ENCODE assay signal across 13 cellular contexts in genomic region chr15:40951764-40952163, GRCh38. TPM values are rescaled to one million over a fixed set of nuclear protein-coding genes. Genes with fewer than 3 reads are reported as not detected.
A peak's percentile ranks its signal among the peaks of the same experiment; 100 is the strongest.
DNase-seq lines count a peak whose midpoint lies in the region; ATAC-seq and TF ChIP-seq lines count a peak whose summit lies in the region.
"Had no signal": no experiment of that assay in that cellular context is flagged by ENCODE, and none has a peak within 500 bp of the region (broad histone marks: within the 10 kb centered on the region; RNA-seq: fewer than 3 reads in every experiment).

No MANE protein-coding gene starts in this region.

- TF ChIP-seq CTCF in KMS-11 (conservative IDR thresholded peaks at IDR 0.05; ENCODE audit: low read depth, low read length) = no peak
- TF ChIP-seq CTCF in nephron progenitor cell (IDR thresholded peaks at IDR 0.05) = no peak

- peak overlapping the region; percentile 62 for H3K4me2 ChIP-seq in KMS-11

- H3K27ac ChIP-seq in KMS-11 = no peak overlapping the region

- no peaks in the 10 kb centered on the region for H4K20me1 ChIP-seq in KMS-11 (ENCODE audit: insufficient read depth)

- H3K9me3 Mint-ChIP-seq in activated CD8-positive, alpha-beta memory T cell treated with anti-CD3 and anti-CD28 coated beads, Interleukin-2, amount 10 ng/mL, durations not matched to agents 7 days and 5 days (ENCODE audit: low read depth) = no peaks in the 10 kb centered on the region
- no peaks in the 10 kb centered on the region for H3K9me3 Mint-ChIP-seq in activated naive CD8-positive, alpha-beta T cell treated with anti-CD3 and anti-CD28 coated beads, Interleukin-2, amount 10 ng/mL, durations not matched to agents 7 days and 5 days
- H3K9me3 Mint-ChIP-seq in nephron progenitor cell = no peaks in the 10 kb centered on the region

- H3K36me3 Mint-ChIP-seq in activated CD8-positive, alpha-beta memory T cell treated with anti-CD3 and anti-CD28 coated beads, Interleukin-2, amount 10 ng/mL, durations not matched to agents 7 days and 5 days = peaks cover 4% of the 10 kb centered on the region
- H3K36me3 Mint-ChIP-seq in activated naive CD8-positive, alpha-beta T cell treated with anti-CD3 and anti-CD28 coated beads, Interleukin-2, amount 10 ng/mL, durations not matched to agents 7 days and 5 days = peaks cover 4% of the 10 kb centered on the region
- H3K36me3 Mint-ChIP-seq in nephron progenitor cell (ENCODE audit: low read depth) = no peaks in the 10 kb centered on the region

- H3K9ac ChIP-seq in KMS-11 = no peak overlapping the region

- H3K4me3 Mint-ChIP-seq in activated CD8-positive, alpha-beta memory T cell treated with anti-CD3 and anti-CD28 coated beads, Interleukin-2, amount 10 ng/mL, durations not matched to agents 7 days and 5 days = peak overlapping the region; percentile 83
- H3K4me3 Mint-ChIP-seq in activated naive CD8-positive, alpha-beta T cell treated with anti-CD3 and anti-CD28 coated beads, Interleukin-2, amount 10 ng/mL, durations not matched to agents 7 days and 5 days = peak overlapping the region; percentile 87
- peak overlapping the region; percentile 70 for H3K4me3 Mint-ChIP-seq in nephron progenitor cell

- no peaks in the 10 kb centered on the region for H3K79me2 ChIP-seq in KMS-11 (ENCODE audit: insufficient read depth, low read depth)

- CTCF ChIA-PET in activated CD8-positive, alpha-beta memory T cell treated with anti-CD3 and anti-CD28 coated beads, Interleukin-2, amount 10 ng/mL, durations not matched to agents 7 days and 5 days (lab: Charles Lee) = interaction anchor here (0.7 to 9.0 kb wide), 8 partner anchors 10 to 232 kb away, joined by 3 to 102 read pairs (median 4); partner anchors contain the start of gene VPS18

- intact Hi-C loops in Right ventricle myocardium inferior (cut with DNase I) = no loop called here

- H3K36me3 ChIP-seq in KMS-11 (ENCODE audit: insufficient read depth) = no peaks in the 10 kb centered on the region
- H3K36me3 ChIP-seq: colonic mucosa had no signal

- no peak overlapping the region for H3K4me3 ChIP-seq in KMS-11 (IDR thresholded peaks at IDR 0.05; ENCODE audit: insufficient read depth, low read depth, low read length)

- DNase-seq in activated CD8-positive, alpha-beta memory T cell treated with anti-CD3 and anti-CD28 coated beads, Interleukin-2, amount 10 ng/mL, durations not matched to agents 7 days and 5 days = no peak
- DNase-seq in activated CD8-positive, alpha-beta memory T cell treated with anti-CD3 and anti-CD28 coated beads, Interleukin-2, amount 50 U/mL, for 4 hours = no peak
- DNase-seq in activated naive CD8-positive, alpha-beta T cell treated with anti-CD3 and anti-CD28 coated beads, Interleukin-2, amount 10 ng/mL, durations not matched to agents 7 days and 5 days = no peak
- DNase-seq in nephron progenitor cell (no peak), NCI-H146 treated with DMSO at 0.1 percent for 48 hours (lab: John Stamatoyannopoulos, UW; ENCODE audit: unreplicated experiment) (no peak), occipital lobe (lab: John Stamatoyannopoulos, UW) (no peak), Right ventricle myocardium inferior (ENCODE audit: missing footprints) (no peak)
- DNase-seq: activated CD4-positive, CD25-positive, alpha-beta regulatory T cell treated with anti-CD3 and anti-CD28 coated beads, Interleukin-2, amount 50 U/mL, for 72 hours; colonic mucosa; KG1; NCI-H2029 treated with DMSO at 0.1 percent for 48 hours; NCI-H82 had no signal

- no peak overlapping the region for H2AFZ ChIP-seq in KMS-11 (ENCODE audit: low read depth)

- H3K27me3 ChIP-seq in KMS-11 (ENCODE audit: insufficient read depth, low read depth) = no peaks in the 10 kb centered on the region
- H3K27me3 ChIP-seq: colonic mucosa had no signal

- H3K27ac Mint-ChIP-seq in activated CD8-positive, alpha-beta memory T cell treated with anti-CD3 and anti-CD28 coated beads, Interleukin-2, amount 10 ng/mL, durations not matched to agents 7 days and 5 days = peak overlapping the region; percentile 88
- H3K27ac Mint-ChIP-seq in activated naive CD8-positive, alpha-beta T cell treated with anti-CD3 and anti-CD28 coated beads, Interleukin-2, amount 10 ng/mL, durations not matched to agents 7 days and 5 days = peak overlapping the region; percentile 91
- no peak overlapping the region for H3K27ac Mint-ChIP-seq in nephron progenitor cell

- peaks cover 33% of the 10 kb centered on the region for H3K4me1 ChIP-seq in KMS-11 (ENCODE audit: low read depth, poor library complexity, severe bottlenecking)

- H3K4me1 Mint-ChIP-seq in activated CD8-positive, alpha-beta memory T cell treated with anti-CD3 and anti-CD28 coated beads, Interleukin-2, amount 10 ng/mL, durations not matched to agents 7 days and 5 days = peaks cover 29% of the 10 kb centered on the region
- peaks cover 32% of the 10 kb centered on the region for H3K4me1 Mint-ChIP-seq in activated naive CD8-positive, alpha-beta T cell treated with anti-CD3 and anti-CD28 coated beads, Interleukin-2, amount 10 ng/mL, durations not matched to agents 7 days and 5 days
- peaks cover 29% of the 10 kb centered on the region for H3K4me1 Mint-ChIP-seq in nephron progenitor cell

- no peak for ATAC-seq in activated CD8-positive, alpha-beta memory T cell treated with anti-CD3 and anti-CD28 coated beads, Interleukin-2, amount 10 ng/mL, durations not matched to agents 7 days and 5 days
- ATAC-seq in activated naive CD8-positive, alpha-beta T cell treated with anti-CD3 and anti-CD28 coated beads, Interleukin-2, amount 10 ng/mL, durations not matched to agents 7 days and 5 days (ENCODE audit: low read depth) = no peak
- no peak for ATAC-seq in Right ventricle myocardium inferior

- no peaks in the 10 kb centered on the region for H3K27me3 Mint-ChIP-seq in activated CD8-positive, alpha-beta memory T cell treated with anti-CD3 and anti-CD28 coated beads, Interleukin-2, amount 10 ng/mL, durations not matched to agents 7 days and 5 days
- H3K27me3 Mint-ChIP-seq in activated naive CD8-positive, alpha-beta T cell treated with anti-CD3 and anti-CD28 coated beads, Interleukin-2, amount 10 ng/mL, durations not matched to agents 7 days and 5 days = no peaks in the 10 kb centered on the region
- H3K27me3 Mint-ChIP-seq in nephron progenitor cell (ENCODE audit: low read depth, poor library complexity) = peaks cover 38% of the 10 kb centered on the region

- POLR2A ChIA-PET in activated naive CD8-positive, alpha-beta T cell treated with anti-CD3 and anti-CD28 coated beads, Interleukin-2, amount 10 ng/mL, durations not matched to agents 7 days and 5 days (lab: Charles Lee) = interaction anchor here (0.7 to 4.6 kb wide), 3 partner anchors 10 to 708 kb away, joined by 3 to 68 read pairs (median 3); partner anchors contain the start of gene MGA

RNA-seq across cellular contexts. Expression of gene CHAC1, which starts 1.5 kb away (rescaled TPM):
- 10 to 100 TPM in 1 of 2 experiments, 1 to 10 TPM in 1; 8.3 to 13.0 TPM for total RNA-seq in activated CD8-positive, alpha-beta memory T cell treated with anti-CD3 and anti-CD28 coated beads, Interleukin-2, amount 10 ng/mL, durations not matched to agents 7 days and 5 days
- total RNA-seq in activated naive CD8-positive, alpha-beta T cell treated with anti-CD3 and anti-CD28 coated beads, Interleukin-2, amount 10 ng/mL, durations not matched to agents 7 days and 5 days = 10 to 100 TPM; 13.9 to 14.1 TPM
- 4.2 TPM for total RNA-seq in occipital lobe
- 0.81 TPM for total RNA-seq in Right ventricle myocardium inferior

RNA-seq across cellular contexts. Expression of gene DLL4, which starts 22.6 kb away (rescaled TPM):
- under 1 TPM in 1 of 2 experiments, not detected in 1; 0.12 TPM for total RNA-seq in activated CD8-positive, alpha-beta memory T cell treated with anti-CD3 and anti-CD28 coated beads, Interleukin-2, amount 10 ng/mL, durations not matched to agents 7 days and 5 days
- total RNA-seq in activated naive CD8-positive, alpha-beta T cell treated with anti-CD3 and anti-CD28 coated beads, Interleukin-2, amount 10 ng/mL, durations not matched to agents 7 days and 5 days = under 1 TPM in 1 of 2 experiments, not detected in 1; 0.11 TPM
- 4.8 TPM for total RNA-seq in occipital lobe
- 11.1 TPM for total RNA-seq in Right ventricle myocardium inferior

RNA-seq across cellular contexts. Expression of gene VPS18, which starts 57.5 kb away (rescaled TPM):
- 10 to 100 TPM; 16.9 to 19.5 TPM for total RNA-seq in activated CD8-positive, alpha-beta memory T cell treated with anti-CD3 and anti-CD28 coated beads, Interleukin-2, amount 10 ng/mL, durations not matched to agents 7 days and 5 days
- total RNA-seq in activated naive CD8-positive, alpha-beta T cell treated with anti-CD3 and anti-CD28 coated beads, Interleukin-2, amount 10 ng/mL, durations not matched to agents 7 days and 5 days = 10 to 100 TPM; 20.1 to 21.2 TPM
- total RNA-seq in occipital lobe (27.5 TPM), Right ventricle myocardium inferior (20.6 TPM)
